In the genomic region with DNA sequence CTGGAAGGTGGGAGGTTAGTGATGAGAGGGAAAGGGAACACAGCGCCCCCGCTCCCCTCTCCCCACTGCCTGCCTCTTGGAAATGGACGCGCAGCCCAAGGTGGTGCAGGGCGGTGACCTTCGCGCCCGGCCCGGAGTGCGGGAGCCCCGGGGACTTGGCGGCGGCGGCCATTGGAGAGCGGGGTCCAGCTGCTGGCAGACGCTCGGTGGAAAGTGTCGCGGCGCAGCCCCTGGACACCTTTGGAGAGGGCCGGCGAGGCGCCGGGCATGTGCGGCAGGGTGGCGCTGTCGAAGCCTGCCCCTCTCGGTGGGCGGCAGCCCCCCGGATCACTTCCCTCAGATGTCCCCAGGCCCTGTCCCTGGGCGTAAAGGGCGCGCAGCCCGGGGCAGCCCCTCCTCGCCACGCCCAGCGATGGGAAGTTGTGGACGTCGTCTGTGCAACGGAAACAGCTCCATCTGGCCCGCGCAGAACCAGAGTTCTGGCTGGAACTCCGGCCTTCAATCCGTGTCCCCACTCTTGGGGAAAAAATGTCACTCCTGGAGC, we compare ENCODE assay signal across 1 cellular context.
TF ChIP-seq lines count a peak whose summit lies in the region.

No MANE protein-coding gene starts in this region.

TF ChIP-seq in liver, 16 proteins besides CTCF, POLR2A, EP300 and RAD21 (continued from another document):
- TF ChIP-seq REST (IDR thresholded peaks at IDR 0.05): no peak
- no peak for TF ChIP-seq YY1 (IDR thresholded peaks at IDR 0.05)
- TF ChIP-seq, protein P1, sequence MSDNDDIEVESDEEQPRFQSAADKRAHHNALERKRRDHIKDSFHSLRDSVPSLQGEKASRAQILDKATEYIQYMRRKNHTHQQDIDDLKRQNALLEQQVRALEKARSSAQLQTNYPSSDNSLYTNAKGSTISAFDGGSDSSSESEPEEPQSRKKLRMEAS (IDR thresholded peaks at IDR 0.05): no peak
